In the genomic region with DNA sequence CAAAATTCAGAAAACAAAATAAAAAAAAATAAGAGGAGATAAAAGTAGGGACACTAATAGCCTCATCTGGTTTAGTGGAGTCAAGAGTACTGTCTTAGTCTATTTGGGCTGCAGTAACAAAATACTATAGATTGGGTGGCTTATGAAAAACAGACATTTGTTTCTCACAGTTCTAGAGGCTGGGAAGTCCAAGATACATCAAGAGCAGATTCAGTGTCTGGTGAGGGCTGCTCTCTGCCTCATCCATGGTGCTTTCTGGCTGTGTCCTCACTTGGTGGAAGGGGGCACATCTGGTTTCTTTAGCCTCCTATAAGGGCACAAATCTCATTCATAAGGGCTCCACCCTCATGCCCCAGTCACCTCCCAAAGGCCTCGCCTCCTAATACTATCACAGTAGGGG, we compare ENCODE assay signal across 9 cellular contexts. TPM values are rescaled to one million over a fixed set of nuclear protein-coding genes. Genes with fewer than 3 reads are reported as not detected.
"Had no signal": no experiment of that assay in that cellular context is flagged by ENCODE, and none has a peak within 500 bp of the region (broad histone marks: within the 10 kb centered on the region; RNA-seq: fewer than 3 reads in every experiment).

No MANE protein-coding gene starts in this region.

- H3K4me3 ChIP-seq: GM12878 had no signal

- DNase-seq: GDM1, GF-D8 had no signal

- FAIRE-seq: G401.6, GM12878, GM12891, GM12892, GM18507, GM19239 had no signal

- ATAC-seq: GM12878 had no signal

RNA-seq across cellular contexts. Expression of gene NRSN1, which starts 26.0 kb away (rescaled TPM):
- total RNA-seq: G401, GM12878 had no signal
- polyA plus RNA-seq: GM12878 had no signal
